In genomic region chr19:46115396-46116109, GRCh38 we compare ENCODE assay signal across 10 cellular contexts. TPM values are rescaled to one million over a fixed set of nuclear protein-coding genes. Genes with fewer than 3 reads are reported as not detected.
DNase-seq lines count a peak whose midpoint lies in the region; ATAC-seq and FAIRE-seq lines count a peak whose summit lies in the region.
"Had no signal": no experiment of that assay in that cellular context is flagged by ENCODE, and none has a peak within 500 bp of the region (broad histone marks: within the 10 kb centered on the region; RNA-seq: fewer than 3 reads in every experiment).

No MANE protein-coding gene starts in this region.

- DNase-seq in activated CD4-positive, alpha-beta T cell treated with anti-CD3 and anti-CD28 coated beads for 36 hours = peak; percentile 84
- no peak for DNase-seq in activated CD4-positive, alpha-beta T cell treated with anti-CD3 and anti-CD28 coated beads for 1 hour
- DNase-seq in RCC 7860 (ENCODE audit: low spot score) = peak; percentile 65
- peak; percentile 53 to 62 for DNase-seq in stimulated activated CD8-positive, alpha-beta memory T cell treated with anti-CD3 and anti-CD28 coated beads, Interleukin-15, amount 100 ng/mL, for 48 hours (ENCODE audit: low read depth in 2 of 2)
- DNase-seq in HuH-7 (ENCODE audit: low spot score) = no peak
- no peak for DNase-seq in KBM-7
- no peak for DNase-seq in sciatic nerve (ENCODE audit: low spot score)

- H3K36me3 Mint-ChIP-seq in activated CD4-positive, alpha-beta T cell treated with anti-CD3 and anti-CD28 coated beads for 36 hours (ENCODE audit: low read depth) = no peaks in the 10 kb centered on the region

- no peaks in the 10 kb centered on the region for H3K9me3 Mint-ChIP-seq in activated CD4-positive, alpha-beta T cell treated with anti-CD3 and anti-CD28 coated beads for 36 hours (ENCODE audit: low read depth)

- intact Hi-C loops in activated CD4-positive, alpha-beta T cell treated with anti-CD3 and anti-CD28 coated beads for 36 hours (cut with DNase I, micrococcal nuclease) = loop anchor here (1.0 to 2.0 kb wide), 5 partner anchors 29 to 311 kb away; no protein-coding TSS in a partner anchor
- intact Hi-C loops in sciatic nerve (cut with DNase I) = no loop called here

- peak; percentile 99 for ATAC-seq in activated CD4-positive, alpha-beta T cell treated with anti-CD3 and anti-CD28 coated beads for 36 hours
- ATAC-seq in esophagus mucosa (peak; percentile 80), sciatic nerve (no peak)

- peaks cover 59% of the 10 kb centered on the region for H3K27me3 Mint-ChIP-seq in activated CD4-positive, alpha-beta T cell treated with anti-CD3 and anti-CD28 coated beads for 36 hours

- CTCF ChIA-PET in activated CD4-positive, alpha-beta T cell treated with anti-CD3 and anti-CD28 coated beads for 36 hours (lab: Charles Lee) = interaction anchor here (0.6 to 1.0 kb wide), 10 partner anchors 10 to 413 kb away, joined by 3 to 5 read pairs (median 3); no protein-coding TSS in a partner anchor

- peaks cover 13% of the 10 kb centered on the region for H3K4me1 Mint-ChIP-seq in activated CD4-positive, alpha-beta T cell treated with anti-CD3 and anti-CD28 coated beads for 36 hours

- H3K27ac Mint-ChIP-seq in activated CD4-positive, alpha-beta T cell treated with anti-CD3 and anti-CD28 coated beads for 36 hours = no peak overlapping the region

- H3K4me3 Mint-ChIP-seq in activated CD4-positive, alpha-beta T cell treated with anti-CD3 and anti-CD28 coated beads for 36 hours = no peak overlapping the region

- POLR2A ChIA-PET in activated CD4-positive, alpha-beta T cell treated with anti-CD3 and anti-CD28 coated beads for 36 hours (lab: Charles Lee) = interaction anchor here (1.0 kb wide), 1 partner anchor 150 kb away, joined by 3 read pairs; no protein-coding TSS in a partner anchor

- in situ Hi-C loops in KBM-7 (cut with MboI; ENCODE audit: low pct_unique_long_range_greater_than_20kb, low sequenced_read_pairs) = no loop called here

- FAIRE-seq in RCC 7860 (lab: Jason Lieb, UNC) = peak; percentile 83

RNA-seq across cellular contexts. Expression of gene IGFL3, which starts 8.9 kb away (rescaled TPM):
- not detected for total RNA-seq in activated CD4-positive, alpha-beta T cell treated with anti-CD3 and anti-CD28 coated beads for 36 hours
- total RNA-seq in esophagus mucosa = not detected
- total RNA-seq in sciatic nerve = not detected
- total RNA-seq: mononuclear cell; T-helper 1 cell treated with Interleukin-12 subunit alpha and Interleukin-12 subunit beta and Interleukin-4 antibody, amounts not matched to agents 30 ng/mL and 1 ng/mL, for 36 hours had no signal

RNA-seq across cellular contexts. Expression of gene IGFL2, which starts 32.5 kb away (rescaled TPM):
- total RNA-seq in activated CD4-positive, alpha-beta T cell treated with anti-CD3 and anti-CD28 coated beads for 36 hours = not detected
- total RNA-seq in esophagus mucosa = 2.3 TPM
- 0.85 TPM for total RNA-seq in sciatic nerve
- total RNA-seq: mononuclear cell; T-helper 1 cell treated with Interleukin-12 subunit alpha and Interleukin-12 subunit beta and Interleukin-4 antibody, amounts not matched to agents 30 ng/mL and 1 ng/mL, for 36 hours had no signal

Comparison
In these comparisons a context has a peak if more than half of its experiments do, and no peak if none do; other contexts are left out.
1. DNase-seq: peak in activated CD4-positive, alpha-beta T cell treated with anti-CD3 and anti-CD28 coated beads for 36 hours (single experiment), RCC 7860 (single experiment) and stimulated activated CD8-positive, alpha-beta memory T cell treated with anti-CD3 and anti-CD28 coated beads, Interleukin-15, amount 100 ng/mL, for 48 hours (2 of 2); none in activated CD4-positive, alpha-beta T cell treated with anti-CD3 and anti-CD28 coated beads for 1 hour (single experiment), HuH-7 (single experiment), KBM-7 (single experiment) and sciatic nerve (single experiment).